In the genomic region with DNA sequence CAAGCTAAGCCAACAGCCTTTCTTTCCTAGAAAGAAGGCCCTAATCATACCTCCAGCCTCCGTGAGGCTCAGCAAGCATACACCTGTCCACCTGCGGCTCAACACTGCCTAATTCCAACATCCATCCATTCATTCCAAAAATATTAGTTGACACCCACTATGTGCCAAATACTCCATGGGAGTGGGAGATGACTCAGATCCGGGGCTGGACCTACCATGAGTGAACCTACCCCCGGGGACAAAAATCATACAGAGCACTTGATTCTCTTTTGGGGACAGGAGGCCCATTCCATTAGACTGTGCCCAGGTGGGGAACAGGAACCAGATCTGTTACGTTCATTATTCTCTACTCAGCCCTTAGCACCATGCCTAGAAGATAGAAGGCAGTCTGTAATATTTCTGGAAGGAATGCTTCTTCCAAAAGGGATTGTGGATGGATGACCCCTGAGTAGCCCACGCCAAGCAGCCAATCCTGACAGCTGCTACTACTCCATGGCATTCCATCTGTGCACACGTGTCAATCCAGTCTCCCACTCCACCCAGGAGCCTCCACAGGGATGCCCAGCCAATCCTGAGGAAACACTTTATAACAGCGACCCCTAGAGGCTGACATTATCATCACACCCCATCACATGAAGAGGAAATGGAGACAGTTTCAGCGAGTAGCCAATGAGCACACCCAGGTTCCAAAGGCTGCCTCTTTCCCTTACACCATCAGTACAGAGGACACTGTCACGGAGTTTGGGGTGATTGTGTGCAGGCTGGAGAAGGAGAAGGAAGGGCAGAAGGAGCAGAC, we compare ENCODE assay signal across 7 cellular contexts.
DNase-seq lines count a peak whose midpoint lies in the region; TF ChIP-seq lines count a peak whose summit lies in the region.

No MANE protein-coding gene starts in this region.

- peak; percentile 25 for DNase-seq in EH (ENCODE audit: low read depth)
- DNase-seq in HFFc6, result peak; percentile 3
- DNase-seq in RPMI7951 (ENCODE audit: low read depth), result peak; percentile 5
- DNase-seq in glomerular visceral epithelial cell (ENCODE audit: extremely low spot score), result peak; percentile 13
- DNase-seq in C1 segment of cervical spinal cord (lab: John Stamatoyannopoulos, UW), result no peak
- DNase-seq in substantia nigra (lab: John Stamatoyannopoulos, UW), result no peak
- no peak for DNase-seq in vagina (ENCODE audit: extremely low spot score in 2 of 2)

- H3K27me3 Mint-ChIP-seq in HFFc6 (ENCODE audit: insufficient read depth), result peaks cover 5% of the 10 kb centered on the region

- H3K4me3 ChIP-seq in vagina, result no peak overlapping the region

- H3K4me3 Mint-ChIP-seq in HFFc6, result no peak overlapping the region

- H3K4me1 Mint-ChIP-seq in HFFc6 (ENCODE audit: low read depth), result no peaks in the 10 kb centered on the region

- H3K9me3 ChIP-seq in vagina, result no peaks in the 10 kb centered on the region

- H3K9me3 Mint-ChIP-seq in HFFc6, result no peaks in the 10 kb centered on the region

- H3K36me3 Mint-ChIP-seq in HFFc6 (ENCODE audit: low read depth), result no peaks in the 10 kb centered on the region

- H3K27ac ChIP-seq in substantia nigra (ENCODE audit: low read depth, low read length, poor library complexity, severe bottlenecking) (no peak overlapping the region), vagina (no peak overlapping the region)

- no peak overlapping the region for H3K27ac Mint-ChIP-seq in HFFc6

- no peaks in the 10 kb centered on the region for H3K36me3 ChIP-seq in vagina

- intact Hi-C loops in vagina (cut with DNase I), result no loop called here

- TF ChIP-seq POLR2A in vagina (IDR thresholded peaks at IDR 0.05), result no peak

- TF ChIP-seq CTCF in HFFc6 (IDR thresholded peaks at IDR 0.05) (peak; percentile 79), vagina (IDR thresholded peaks at IDR 0.05) (no peak)

- peaks cover 5% of the 10 kb centered on the region for H3K4me1 ChIP-seq in vagina

- no peaks in the 10 kb centered on the region for H3K27me3 ChIP-seq in vagina

Comparison
In these comparisons a context has a peak if more than half of its experiments do, and no peak if none do; other contexts are left out.
1. DNase-seq: peak in EH (single experiment), HFFc6 (single experiment), RPMI7951 (single experiment) and glomerular visceral epithelial cell (single experiment); none in C1 segment of cervical spinal cord (0 of 14), substantia nigra (0 of 49) and vagina (0 of 2).